Comparison of ENCODE assay signal across 1 cellular context in the genomic region with DNA sequence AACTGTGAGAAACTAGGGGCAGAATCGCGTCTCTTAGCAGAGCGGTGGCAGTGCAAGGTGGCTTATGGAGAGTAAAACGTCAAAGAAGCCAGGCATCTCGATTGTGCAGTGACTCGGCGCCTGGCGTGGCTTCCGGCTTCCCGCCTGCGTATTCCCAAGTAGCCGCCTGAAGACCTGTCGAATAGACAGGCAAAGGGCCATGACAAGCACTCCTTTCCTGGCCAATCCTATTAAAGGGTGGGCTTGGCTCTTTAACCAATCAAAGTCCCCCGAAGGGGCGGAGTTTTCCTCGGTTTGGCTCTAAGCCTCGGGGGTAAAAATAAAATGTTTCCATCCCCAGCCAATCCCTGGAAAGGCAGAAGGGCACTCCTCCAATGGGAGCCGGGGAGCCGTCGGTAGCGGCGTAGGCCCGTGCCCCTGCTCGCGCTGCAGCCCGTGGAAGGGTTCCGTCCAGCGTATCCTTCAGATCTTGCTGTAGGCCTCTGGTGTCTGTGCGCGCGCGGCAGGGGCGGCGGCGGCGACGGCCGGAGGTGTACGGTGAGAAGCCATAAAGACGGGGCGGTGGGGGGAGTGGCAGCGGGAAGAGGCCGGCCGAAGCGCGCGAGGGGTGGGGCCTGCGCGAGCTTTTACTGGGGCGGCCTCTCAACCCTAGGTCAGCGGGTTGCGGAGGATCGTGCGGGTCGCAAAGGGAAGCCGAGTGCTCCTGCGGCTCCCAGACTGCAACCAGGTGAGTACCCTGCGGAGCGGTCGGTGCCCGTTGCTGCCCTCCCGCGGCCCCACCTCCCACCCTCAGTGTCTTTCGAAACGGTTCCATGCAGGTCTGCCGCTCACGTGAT.
TF ChIP-seq lines count a peak whose summit lies in the region.

A gene with protein sequence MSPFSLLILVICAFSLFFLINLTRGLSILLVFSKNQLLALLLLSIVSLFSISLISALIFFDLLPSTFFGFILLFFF (plus strand): TSS at position 395 of the 836 bp plus-strand sequence. CDS start 30,131 bp downstream, outside the sequence.

TF ChIP-seq in K562, 482 proteins besides CTCF, POLR2A, EP300 and RAD21 (continued from another document):
- TF ChIP-seq BCOR (IDR thresholded peaks at IDR 0.05) (no peak), TGIF2 (CRISPR knock-in tag; IDR thresholded peaks at IDR 0.05) (no peak), SAP30 (IDR thresholded peaks at IDR 0.05; ENCODE audit: borderline replicate concordance, insufficient read depth, low read depth, low read length, poor library complexity, severe bottlenecking) (no peak), RBM25 (IDR thresholded peaks at IDR 0.05; ENCODE audit: low read depth, low read length, severe bottlenecking) (no peak), STAT5B (CRISPR knock-in tag; IDR thresholded peaks at IDR 0.05) (no peak), RCOR1 (IDR thresholded peaks at IDR 0.05; ENCODE audit: borderline replicate concordance in 1 of 2, low read depth in 2 of 2, low read length in 2 of 2) (no peak), RUNX1 (IDR thresholded peaks at IDR 0.05; ENCODE audit: low read depth) (no peak), FOXM1 (IDR thresholded peaks at IDR 0.05; ENCODE audit: low read depth) (peak; percentile 42), FOXM1 (CRISPR knock-in tag; IDR thresholded peaks at IDR 0.05; ENCODE audit: low read depth) (no peak), TAF1 (IDR thresholded peaks at IDR 0.05; ENCODE audit: control insufficient read depth, extremely low read depth, insufficient read depth, low read length, severe bottlenecking) (peak; percentile 24), ZNF449 (CRISPR knock-in tag; IDR thresholded peaks at IDR 0.05) (no peak), ZNF347 (CRISPR knock-in tag; IDR thresholded peaks at IDR 0.05; ENCODE audit: low read depth) (no peak), RBFOX2 (IDR thresholded peaks at IDR 0.05; ENCODE audit: low read depth, low read length) (peak; percentile 71), ZNF57 (CRISPR knock-in tag; IDR thresholded peaks at IDR 0.05) (no peak), HDAC2 (IDR thresholded peaks at IDR 0.05) (no peak), KDM5B (IDR thresholded peaks at IDR 0.05; ENCODE audit: insufficient replicate concordance, low read depth, low read length) (peak; percentile 36), SP2 (IDR thresholded peaks at IDR 0.05; ENCODE audit: extremely low read depth, low read depth, low read length, poor library complexity, severe bottlenecking) (peak; percentile 21), E2F6 (IDR thresholded peaks at IDR 0.05; ENCODE audit: borderline replicate concordance in 1 of 2, extremely low read depth in 1 of 2, insufficient read depth in 1 of 2, insufficient read length in 1 of 2, low read depth in 1 of 2, low read length in 1 of 2, poor library complexity in 1 of 2, severe bottlenecking in 1 of 2) (peak; percentile 91 to 98), CBX8 (IDR thresholded peaks at IDR 0.05; ENCODE audit: borderline replicate concordance, extremely low read depth, low read depth, low read length, poor library complexity, severe bottlenecking) (no peak), C11orf30 (IDR thresholded peaks at IDR 0.05; ENCODE audit: low read depth) (no peak), SAFB2 (IDR thresholded peaks at IDR 0.05; ENCODE audit: borderline replicate concordance, low read depth, low read length, severe bottlenecking) (no peak), CUX1 (CRISPR knock-in tag; IDR thresholded peaks at IDR 0.05) (no peak), CTBP1 (IDR thresholded peaks at IDR 0.05; ENCODE audit: borderline replicate concordance) (no peak), ATF1 (CRISPR knock-in tag; IDR thresholded peaks at IDR 0.05) (no peak), ATF1 (tag; IDR thresholded peaks at IDR 0.05) (peak; percentile 47), HCFC1 (IDR thresholded peaks at IDR 0.05; ENCODE audit: low read depth, low read length) (no peak), TOE1 (IDR thresholded peaks at IDR 0.05; ENCODE audit: borderline replicate concordance) (peak; percentile 77), TOE1 (CRISPR knock-in tag; IDR thresholded peaks at IDR 0.05; ENCODE audit: borderline replicate concordance, low read depth) (no peak), ZNF24 (IDR thresholded peaks at IDR 0.05) (no peak), CC2D1A (IDR thresholded peaks at IDR 0.05) (no peak), NFYB (IDR thresholded peaks at IDR 0.05; ENCODE audit: extremely low read depth, insufficient read length) (peak; percentile 63), ZNF311 (CRISPR knock-in tag; IDR thresholded peaks at IDR 0.05) (no peak), ZC3H8 (IDR thresholded peaks at IDR 0.05) (no peak), L3MBTL2 (IDR thresholded peaks at IDR 0.05) (peak; percentile 83), TAL1 (IDR thresholded peaks at IDR 0.05) (no peak), PYGO2 (tag; IDR thresholded peaks at IDR 0.05) (no peak), SIN3B (IDR thresholded peaks at IDR 0.05; ENCODE audit: low read depth) (no peak)
- TF ChIP-seq, protein P1, sequence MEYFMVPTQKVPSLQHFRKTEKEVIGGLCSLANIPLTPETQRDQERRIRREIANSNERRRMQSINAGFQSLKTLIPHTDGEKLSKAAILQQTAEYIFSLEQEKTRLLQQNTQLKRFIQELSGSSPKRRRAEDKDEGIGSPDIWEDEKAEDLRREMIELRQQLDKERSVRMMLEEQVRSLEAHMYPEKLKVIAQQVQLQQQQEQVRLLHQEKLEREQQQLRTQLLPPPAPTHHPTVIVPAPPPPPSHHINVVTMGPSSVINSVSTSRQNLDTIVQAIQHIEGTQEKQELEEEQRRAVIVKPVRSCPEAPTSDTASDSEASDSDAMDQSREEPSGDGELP (CRISPR knock-in tag; IDR thresholded peaks at IDR 0.05; ENCODE audit: borderline replicate concordance) = 0 out of 2 replicates have a peak, but pooled peaks have one; percentile 4
- TF ChIP-seq, protein P2, sequence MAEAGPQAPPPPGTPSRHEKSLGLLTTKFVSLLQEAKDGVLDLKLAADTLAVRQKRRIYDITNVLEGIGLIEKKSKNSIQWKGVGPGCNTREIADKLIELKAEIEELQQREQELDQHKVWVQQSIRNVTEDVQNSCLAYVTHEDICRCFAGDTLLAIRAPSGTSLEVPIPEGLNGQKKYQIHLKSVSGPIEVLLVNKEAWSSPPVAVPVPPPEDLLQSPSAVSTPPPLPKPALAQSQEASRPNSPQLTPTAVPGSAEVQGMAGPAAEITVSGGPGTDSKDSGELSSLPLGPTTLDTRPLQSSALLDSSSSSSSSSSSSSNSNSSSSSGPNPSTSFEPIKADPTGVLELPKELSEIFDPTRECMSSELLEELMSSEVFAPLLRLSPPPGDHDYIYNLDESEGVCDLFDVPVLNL (CRISPR knock-in tag; IDR thresholded peaks at IDR 0.05; ENCODE audit: low read depth) = no peak
